In genomic region chr7:134406431-134406830, GRCh38 we compare ENCODE assay signal across 26 cellular contexts.
"Had no signal": no experiment of that assay in that cellular context is flagged by ENCODE, and none has a peak within 500 bp of the region (broad histone marks: within the 10 kb centered on the region; RNA-seq: fewer than 3 reads in every experiment).

No MANE protein-coding gene starts in this region.

- H2AFZ ChIP-seq: hepatocyte had no signal

- H3K36me3 ChIP-seq: colonic mucosa, esophagus muscularis mucosa, esophagus squamous epithelium, gastrocnemius medialis, gastroesophageal sphincter, heart left ventricle, heart right ventricle had no signal

- H3K27ac Mint-ChIP-seq: dendritic cell treated with granulocyte-macrophage colony-stimulating factor and Interleukin-4, amounts not matched to agents 40 ng/mL and 50 ng/mL, for 4 days; effector memory CD8-positive, alpha-beta T cell; endodermal cell had no signal

- H3K4me1 ChIP-seq: colonic mucosa, esophagus muscularis mucosa, esophagus squamous epithelium, foreskin keratinocyte, gastrocnemius medialis, gastroesophageal sphincter, heart left ventricle, heart right ventricle had no signal

- H3K9me3 Mint-ChIP-seq: dendritic cell treated with granulocyte-macrophage colony-stimulating factor and Interleukin-4, amounts not matched to agents 40 ng/mL and 50 ng/mL, for 4 days; endodermal cell had no signal

- H3K9me3 ChIP-seq: colonic mucosa, esophagus muscularis mucosa, esophagus squamous epithelium, gastrocnemius medialis, gastroesophageal sphincter, heart left ventricle, heart right ventricle had no signal

- ATAC-seq: effector memory CD8-positive, alpha-beta T cell; esophagus mucosa; foreskin keratinocyte; gastrocnemius medialis; gastroesophageal sphincter; heart left ventricle; heart right ventricle had no signal

- H3K4me3 Mint-ChIP-seq: dendritic cell treated with granulocyte-macrophage colony-stimulating factor and Interleukin-4, amounts not matched to agents 40 ng/mL and 50 ng/mL, for 4 days; effector memory CD8-positive, alpha-beta T cell; endodermal cell had no signal

- H3K4me3 ChIP-seq: colonic mucosa, coronary artery, dorsolateral prefrontal cortex, esophagus muscularis mucosa, esophagus squamous epithelium, gastrocnemius medialis, gastroesophageal sphincter, heart left ventricle, heart right ventricle, hepatocyte had no signal

- H3K79me2 ChIP-seq: hepatocyte had no signal

- DNase-seq: colonic mucosa; cortex of kidney; dermis blood vessel endothelial cell; dorsolateral prefrontal cortex; effector CD4-positive, alpha-beta T cell; effector CD8-positive, alpha-beta T cell; effector memory CD4-positive, alpha-beta T cell; effector memory CD8-positive, alpha-beta T cell; endodermal cell; erythroblast; esophagus squamous epithelium; foreskin fibroblast; foreskin keratinocyte; foreskin melanocyte; gastrocnemius medialis; glutamatergic neuron; head of caudate nucleus; heart left ventricle; heart right ventricle had no signal

- H3K27ac ChIP-seq: colonic mucosa, coronary artery, dorsolateral prefrontal cortex, epithelial cell of prostate, esophagus muscularis mucosa, esophagus squamous epithelium, foreskin keratinocyte, gastrocnemius medialis, gastroesophageal sphincter, heart left ventricle, heart right ventricle, hepatocyte had no signal

- H3K4me2 ChIP-seq: hepatocyte had no signal

- H3K27me3 ChIP-seq: colonic mucosa, esophagus squamous epithelium, gastrocnemius medialis, hepatocyte had no signal
